8 cellular contexts compared by ENCODE assay signal in genomic region chr3:5195605-5196004, GRCh38. TPM values are rescaled to one million over a fixed set of nuclear protein-coding genes. Genes with fewer than 3 reads are reported as not detected.
DNase-seq lines count a peak whose midpoint lies in the region; ATAC-seq and TF ChIP-seq lines count a peak whose summit lies in the region.

No MANE protein-coding gene starts in this region.

- peaks cover 88% of the 10 kb centered on the region for H3K4me1 ChIP-seq in CD8-positive, alpha-beta T cell (ENCODE audit: insufficient read depth, low read length)

- H3K36me3 ChIP-seq in CD8-positive, alpha-beta T cell (ENCODE audit: insufficient read depth, low read length) = peaks cover 10% of the 10 kb centered on the region

- TF ChIP-seq CTCF in CD8-positive, alpha-beta T cell (IDR thresholded peaks at IDR 0.05) = no peak
- TF ChIP-seq CTCF in endothelial cell (IDR thresholded peaks at IDR 0.05; ENCODE audit: unreplicated experiment) = no peak

- H3K9me3 Mint-ChIP-seq in CD8-positive, alpha-beta T cell = peaks cover 5% of the 10 kb centered on the region
- peaks cover 0 to 3% of the 10 kb centered on the region in 2 donors for H3K9me3 Mint-ChIP-seq in activated naive CD4-positive, alpha-beta T cell treated with anti-CD3 and anti-CD28 coated beads, Interleukin-2, amount 50 U/mL, for 72 hours
- H3K9me3 Mint-ChIP-seq in endothelial cell (ENCODE audit: unreplicated experiment) = no peaks in the 10 kb centered on the region

- H3K9me3 ChIP-seq in CD8-positive, alpha-beta T cell (ENCODE audit: low read length) = no peaks in the 10 kb centered on the region

- CTCF ChIA-PET in CD8-positive, alpha-beta T cell (lab: Charles Lee) = no interaction called here

- H3K4me3 Mint-ChIP-seq in CD8-positive, alpha-beta T cell = no peak overlapping the region
- no peak overlapping the region for H3K4me3 Mint-ChIP-seq in endothelial cell (ENCODE audit: unreplicated experiment)

- DNase-seq in CD8-positive, alpha-beta T cell = no peak
- DNase-seq in MV-4-11 (lab: John Stamatoyannopoulos, UW) (peak; percentile 91), myocyte (ENCODE audit: low read depth) (peak; percentile 51), GOT3 (lab: John Stamatoyannopoulos, UW) (no peak), posterior cingulate gyrus (no peak), endothelial cell (ENCODE audit: low spot score) (no peak), DMS153 (lab: John Stamatoyannopoulos, UW) (no peak)
- peak in 1 of 2 donors; percentile 74 for DNase-seq in activated naive CD4-positive, alpha-beta T cell treated with anti-CD3 and anti-CD28 coated beads, Interleukin-2, amount 50 U/mL, for 72 hours (ENCODE audit: low spot score in 2 of 2)

- H3K27me3 ChIP-seq in CD8-positive, alpha-beta T cell (ENCODE audit: insufficient read depth, low read length) = no peaks in the 10 kb centered on the region

- H3K27me3 Mint-ChIP-seq in CD8-positive, alpha-beta T cell (ENCODE audit: low read depth) = no peaks in the 10 kb centered on the region
- H3K27me3 Mint-ChIP-seq in endothelial cell (ENCODE audit: unreplicated experiment) = peaks cover 1% of the 10 kb centered on the region

- intact Hi-C loops in CD8-positive, alpha-beta T cell (cut with DNase I, micrococcal nuclease) = loop anchor here in 1 of 2 experiments (10.0 kb wide), 2 partner anchors 371 to 731 kb away; partner anchors contain the start of gene SUMF1
- intact Hi-C loops in posterior cingulate gyrus (cut with DNase I) = no loop called here

- no peak overlapping the region for H3K4me3 ChIP-seq in CD8-positive, alpha-beta T cell (ENCODE audit: low read depth, low read length)

- ATAC-seq in CD8-positive, alpha-beta T cell = no peak
- ATAC-seq in activated naive CD4-positive, alpha-beta T cell treated with anti-CD3 and anti-CD28 coated beads, Interleukin-2, amount 50 U/mL, for 72 hours = peak in 1 of 2 donors; percentile 30

- H3K36me3 Mint-ChIP-seq in CD8-positive, alpha-beta T cell = peaks cover 47% of the 10 kb centered on the region
- H3K36me3 Mint-ChIP-seq in activated naive CD4-positive, alpha-beta T cell treated with anti-CD3 and anti-CD28 coated beads, Interleukin-2, amount 50 U/mL, for 72 hours = peaks cover 42 to 88% of the 10 kb centered on the region in 2 donors
- H3K36me3 Mint-ChIP-seq in endothelial cell (ENCODE audit: low read depth, unreplicated experiment) = peaks cover 4% of the 10 kb centered on the region

- no peak overlapping the region for H3K27ac ChIP-seq in CD8-positive, alpha-beta T cell (ENCODE audit: low read depth, low read length)

- peaks cover 85% of the 10 kb centered on the region for H3K4me1 Mint-ChIP-seq in CD8-positive, alpha-beta T cell (ENCODE audit: low read depth)
- H3K4me1 Mint-ChIP-seq in endothelial cell (ENCODE audit: unreplicated experiment) = peaks cover 17% of the 10 kb centered on the region

- POLR2A ChIA-PET in CD8-positive, alpha-beta T cell (lab: Charles Lee) = interaction anchor here (3.8 kb wide), 1 partner anchor 8 kb away, joined by 80 read pairs; the partner anchor contains the start of gene EDEM1

- H3K27ac Mint-ChIP-seq in CD8-positive, alpha-beta T cell = peak overlapping the region; percentile 85
- H3K27ac Mint-ChIP-seq in activated naive CD4-positive, alpha-beta T cell treated with anti-CD3 and anti-CD28 coated beads, Interleukin-2, amount 50 U/mL, for 72 hours = peak overlapping the region; percentile 98
- no peak overlapping the region for H3K27ac Mint-ChIP-seq in endothelial cell (ENCODE audit: unreplicated experiment)

RNA-seq across cellular contexts. Expression of gene EDEM1, which starts 8.1 kb away (rescaled TPM):
- 10 to 100 TPM; 73.0 to 88.9 TPM for total RNA-seq in CD8-positive, alpha-beta T cell
- total RNA-seq in activated naive CD4-positive, alpha-beta T cell treated with anti-CD3 and anti-CD28 coated beads, Interleukin-2, amount 50 U/mL, for 72 hours = 100 to 1,000 TPM; 181 to 200 TPM
- total RNA-seq in myocyte (6.7 and 9.1 TPM in 2 replicates), endothelial cell (ENCODE audit: unreplicated experiment) (18.2 TPM)
- polyA plus RNA-seq in myocyte (2012) = 18.7 TPM

Comparison
In these comparisons a context has a peak if more than half of its experiments do, and no peak if none do; other contexts are left out.
1. DNase-seq: peak in MV-4-11 (single experiment) and myocyte (single experiment); none in CD8-positive, alpha-beta T cell (0 of 7), GOT3 (single experiment), posterior cingulate gyrus (0 of 10), endothelial cell (single experiment) and DMS153 (single experiment).